In genomic region chr3:157300091-157300490, GRCh38 we compare ENCODE assay signal across 18 cellular contexts.
A peak's percentile ranks its signal among the peaks of the same experiment; 100 is the strongest.
DNase-seq lines count a peak whose midpoint lies in the region; TF ChIP-seq lines count a peak whose summit lies in the region.
"Had no signal": no experiment of that assay in that cellular context is flagged by ENCODE, and none has a peak within 500 bp of the region (broad histone marks: within the 10 kb centered on the region; RNA-seq: fewer than 3 reads in every experiment).

No MANE protein-coding gene starts in this region.

- DNase-seq in EH (ENCODE audit: low read depth) (peak; percentile 15), astrocyte of the spinal cord (ENCODE audit: low read depth, low spot score) (peak; percentile 22), fibroblast of the aortic adventitia (ENCODE audit: low read depth) (peak; percentile 85), MM.1S (no peak), NCI-H2227 (lab: John Stamatoyannopoulos, UW; ENCODE audit: unreplicated experiment) (no peak), NCI-H146 treated with DMSO at 0.1 percent for 48 hours (lab: John Stamatoyannopoulos, UW; ENCODE audit: unreplicated experiment) (no peak)
- DNase-seq in activated naive CD4-positive, alpha-beta T cell treated with anti-CD3 and anti-CD28 coated beads for 36 hours: no peak
- DNase-seq: CD4-positive, alpha-beta memory T cell; DMS153; GF-D8; NCI-H1105; NCI-H1694 treated with DMSO at 0.1 percent for 48 hours; NCI-H2107; NCI-H2227 treated with DMSO at 0.1 percent for 48 hours; NCI-H510A treated with DMSO at 0.1 percent for 48 hours; NCI-H82; Right ventricle myocardium superior had no signal

- no peaks in the 10 kb centered on the region for H3K9me3 ChIP-seq in MM.1S (replicated peaks; ENCODE audit: insufficient read depth, low read length)
- H3K9me3 ChIP-seq: BLaER1 had no signal

- intact Hi-C loops in activated naive CD4-positive, alpha-beta T cell treated with anti-CD3 and anti-CD28 coated beads for 36 hours (cut with micrococcal nuclease): no loop called here

- no peak overlapping the region for H2AFZ ChIP-seq in MM.1S (ENCODE audit: low read length)

- H3K4me3 Mint-ChIP-seq in activated naive CD4-positive, alpha-beta T cell treated with anti-CD3 and anti-CD28 coated beads for 36 hours: no peak overlapping the region
- H3K4me3 Mint-ChIP-seq: CD4-positive, alpha-beta memory T cell had no signal

- H3K4me3 ChIP-seq in astrocyte of the spinal cord (ENCODE audit: low read depth, low read length) (no peak overlapping the region), fibroblast of the aortic adventitia (ENCODE audit: low read depth, low read length) (no peak overlapping the region), MM.1S (ENCODE audit: low read length) (no peak overlapping the region)
- H3K4me3 ChIP-seq: BLaER1 had no signal

- in situ Hi-C loops in astrocyte of the spinal cord (cut with HindIII; ENCODE audit: low sequenced_read_pairs): no loop called here

- no peaks in the 10 kb centered on the region for H3K9me2 ChIP-seq in MM.1S (replicated peaks; ENCODE audit: insufficient read depth, low read length)

- H3K27me3 ChIP-seq in MM.1S (replicated peaks; ENCODE audit: insufficient read depth, low read length): no peaks in the 10 kb centered on the region
- H3K27me3 ChIP-seq: BLaER1 had no signal

- no peak overlapping the region for H3K4me2 ChIP-seq in MM.1S (ENCODE audit: low read depth, low read length)
- H3K4me2 ChIP-seq: BLaER1 had no signal

- no peaks in the 10 kb centered on the region for H3K79me2 ChIP-seq in MM.1S (ENCODE audit: low read length)

- H3K4me1 ChIP-seq in MM.1S (ENCODE audit: low read length): no peaks in the 10 kb centered on the region
- H3K4me1 ChIP-seq: BLaER1 had no signal

- H3K9me3 Mint-ChIP-seq in activated naive CD4-positive, alpha-beta T cell treated with anti-CD3 and anti-CD28 coated beads for 36 hours: no peaks in the 10 kb centered on the region
- H3K9me3 Mint-ChIP-seq: CD4-positive, alpha-beta memory T cell had no signal

- CTCF ChIA-PET in activated naive CD4-positive, alpha-beta T cell treated with anti-CD3 and anti-CD28 coated beads for 36 hours (lab: Charles Lee): no interaction called here

- no peak overlapping the region for H3K27ac Mint-ChIP-seq in activated naive CD4-positive, alpha-beta T cell treated with anti-CD3 and anti-CD28 coated beads for 36 hours
- H3K27ac Mint-ChIP-seq: CD4-positive, alpha-beta memory T cell had no signal

- no peaks in the 10 kb centered on the region for H3K36me3 Mint-ChIP-seq in activated naive CD4-positive, alpha-beta T cell treated with anti-CD3 and anti-CD28 coated beads for 36 hours (ENCODE audit: low read depth)
- H3K36me3 Mint-ChIP-seq: CD4-positive, alpha-beta memory T cell had no signal

- no peaks in the 10 kb centered on the region for H3K27me3 Mint-ChIP-seq in activated naive CD4-positive, alpha-beta T cell treated with anti-CD3 and anti-CD28 coated beads for 36 hours (ENCODE audit: low read depth)
- H3K27me3 Mint-ChIP-seq: CD4-positive, alpha-beta memory T cell had no signal

- no peaks in the 10 kb centered on the region for H3K36me3 ChIP-seq in MM.1S (replicated peaks; ENCODE audit: insufficient read depth, low read length)
- H3K36me3 ChIP-seq: BLaER1 had no signal

- no peak overlapping the region for H3K27ac ChIP-seq in MM.1S (ENCODE audit: low read length)
- H3K27ac ChIP-seq: BLaER1 had no signal

- H3K9ac ChIP-seq in MM.1S (ENCODE audit: low read length): no peak overlapping the region
- H3K9ac ChIP-seq: BLaER1 had no signal

- no peak for TF ChIP-seq CTCF in astrocyte of the spinal cord (IDR thresholded peaks at IDR 0.05; ENCODE audit: low read depth, low read length)
- no peak for TF ChIP-seq CTCF in fibroblast of the aortic adventitia (IDR thresholded peaks at IDR 0.05; ENCODE audit: insufficient read depth, low read length)
- TF ChIP-seq CTCF in MM.1S (IDR thresholded peaks at IDR 0.05; ENCODE audit: low read length): no peak

- no peaks in the 10 kb centered on the region for H4K20me1 ChIP-seq in MM.1S (ENCODE audit: insufficient read depth, low read length)
- H4K20me1 ChIP-seq: BLaER1 had no signal

- no peaks in the 10 kb centered on the region for H3F3A ChIP-seq in MM.1S (ENCODE audit: insufficient read depth, low read length)

- no peaks in the 10 kb centered on the region for H3K4me1 Mint-ChIP-seq in activated naive CD4-positive, alpha-beta T cell treated with anti-CD3 and anti-CD28 coated beads for 36 hours (ENCODE audit: low read depth)
- H3K4me1 Mint-ChIP-seq: CD4-positive, alpha-beta memory T cell had no signal

Comparison
In these comparisons a context has a peak if more than half of its experiments do, and no peak if none do; other contexts are left out.
1. DNase-seq: peak in EH (single experiment), astrocyte of the spinal cord (single experiment) and fibroblast of the aortic adventitia (single experiment); none in MM.1S (single experiment), activated naive CD4-positive, alpha-beta T cell treated with anti-CD3 and anti-CD28 coated beads for 36 hours (single experiment), NCI-H2227 (single experiment) and NCI-H146 treated with DMSO at 0.1 percent for 48 hours (single experiment).